18 cellular contexts compared by ENCODE assay signal in the genomic region with DNA sequence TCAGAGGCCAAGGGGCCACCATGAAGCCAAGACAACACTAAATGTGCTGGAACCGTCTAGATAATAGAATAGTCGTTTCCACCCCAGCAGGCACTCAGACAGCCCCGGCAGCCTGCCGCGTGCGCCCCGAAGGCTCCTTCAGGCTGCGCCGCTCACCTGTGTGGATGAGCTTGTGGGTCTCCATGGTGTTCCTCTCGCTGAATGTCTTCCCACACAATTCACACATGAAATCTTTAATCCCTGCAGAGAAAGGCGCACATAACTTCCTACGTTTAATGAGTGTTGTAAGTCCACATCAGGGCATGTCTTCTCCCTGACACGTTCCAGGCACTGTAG. TPM values are rescaled to one million over a fixed set of nuclear protein-coding genes. Genes with fewer than 3 reads are reported as not detected.
DNase-seq lines count a peak whose midpoint lies in the region; ATAC-seq and TF ChIP-seq lines count a peak whose summit lies in the region.
"Had no signal": no experiment of that assay in that cellular context is flagged by ENCODE, and none has a peak within 500 bp of the region (broad histone marks: within the 10 kb centered on the region; RNA-seq: fewer than 3 reads in every experiment).

No MANE protein-coding gene starts in this region.

- no peaks in the 10 kb centered on the region for H3K79me1 ChIP-seq in neuronal stem cell (ENCODE audit: low read depth, low read length)

- H3K4me1 ChIP-seq in DND-41 (ENCODE audit: insufficient read depth, low read length) (no peaks in the 10 kb centered on the region), neuronal stem cell (ENCODE audit: control insufficient read depth in 2 of 2, insufficient read depth in 1 of 2, low read depth in 1 of 2, low read length in 2 of 2) (no peaks in the 10 kb centered on the region)
- H3K4me1 ChIP-seq: Caco-2, HAP-1 had no signal

- H3K9me3 ChIP-seq in DND-41 (ENCODE audit: insufficient read depth, low read length, severe bottlenecking) (no peaks in the 10 kb centered on the region), T-helper 17 cell (ENCODE audit: control insufficient read depth, low read length, poor library complexity, severe bottlenecking) (no peaks in the 10 kb centered on the region), neuronal stem cell (replicated peaks in 1 of 2; ENCODE audit: control insufficient read depth in 2 of 2, insufficient read depth in 1 of 2, low read depth in 1 of 2, low read length in 2 of 2) (peaks cover 0 to 3% of the 10 kb centered on the region in 2 donors), MG63 (no peaks in the 10 kb centered on the region)
- H3K9me3 ChIP-seq: Caco-2, HAP-1 had no signal

- H3K4me3 ChIP-seq in DND-41 (ENCODE audit: low read depth in 1 of 2, low read length in 2 of 2) (no peak overlapping the region), neuronal stem cell (ENCODE audit: low read length in 2 of 2) (no peak overlapping the region), MG63 (no peak overlapping the region)
- H3K4me3 ChIP-seq: GM23338, HAP-1 had no signal

- H2AK5ac ChIP-seq in neuronal stem cell (ENCODE audit: low read depth, low read length) = no peak overlapping the region

- 0 out of 2 replicates have a peak overlapping the region, but pooled peaks have one; percentile 0 for H3K27ac ChIP-seq in DND-41 (ENCODE audit: low read length)
- H3K27ac ChIP-seq in neuronal stem cell (replicated peaks; ENCODE audit: low read length) = no peak overlapping the region

- H3K9ac ChIP-seq in DND-41 (ENCODE audit: low read depth, low read length) (no peak overlapping the region), neuronal stem cell (ENCODE audit: low read depth, low read length, poor library complexity) (no peak overlapping the region)

- no peak overlapping the region for H4K91ac ChIP-seq in neuronal stem cell (ENCODE audit: low read depth, low read length, poor library complexity)

- H2AFZ ChIP-seq in DND-41 (ENCODE audit: low read depth, low read length) = no peak overlapping the region
- H2AFZ ChIP-seq in neuronal stem cell (ENCODE audit: low read length) = no peak overlapping the region
- H2AFZ ChIP-seq: GM23338 had no signal

- TF ChIP-seq CTCF in DND-41 (IDR thresholded peaks at IDR 0.05; ENCODE audit: borderline replicate concordance, extremely low read depth, low read length, poor library complexity, severe bottlenecking) = no peak
- no peak for TF ChIP-seq CTCF in GM13976 (IDR thresholded peaks at IDR 0.05; ENCODE audit: borderline replicate concordance, control extremely low read depth, extremely low read depth, insufficient read depth, missing control alignments)

- ATAC-seq in DND-41 (ENCODE audit: insufficient read depth, low read depth) (no peak), T-helper 17 cell (no peak), GM18517 (IDR thresholded peaks at IDR 0.05; ENCODE audit: unreplicated experiment) (no peak)
- no peak for ATAC-seq in activated T-helper 17 cell treated with anti-CD3 and anti-CD28 coated beads, Interleukin-2, amount 50 U/mL, for 72 hours (replicated peaks)
- ATAC-seq: CD8-positive, alpha-beta T cell; GM23338 had no signal

- no peak overlapping the region for H4K8ac ChIP-seq in neuronal stem cell (ENCODE audit: low read depth, low read length)

- peaks cover 5% of the 10 kb centered on the region for H3K79me2 ChIP-seq in DND-41 (ENCODE audit: insufficient read depth, low read length)

- no peak overlapping the region for H2BK15ac ChIP-seq in neuronal stem cell (ENCODE audit: low read length)

- H3K27me3 ChIP-seq in DND-41 (ENCODE audit: insufficient read depth, low read length, poor library complexity) (no peaks in the 10 kb centered on the region), neuronal stem cell (ENCODE audit: control insufficient read depth in 3 of 3, insufficient read depth in 3 of 3, low read depth in 1 of 3, low read length in 3 of 3) (no peaks in the 10 kb centered on the region), MG63 (no peaks in the 10 kb centered on the region)

- H3K36me3 Mint-ChIP-seq in T-helper 17 cell (ENCODE audit: low read depth) = peaks cover 13% of the 10 kb centered on the region
- peaks cover 60% of the 10 kb centered on the region for H3K36me3 Mint-ChIP-seq in activated T-helper 17 cell treated with anti-CD3 and anti-CD28 coated beads, Interleukin-2, amount 50 U/mL, for 72 hours (ENCODE audit: low read depth)

- H3K27me3 Mint-ChIP-seq in T-helper 17 cell = no peaks in the 10 kb centered on the region
- no peaks in the 10 kb centered on the region for H3K27me3 Mint-ChIP-seq in activated T-helper 17 cell treated with anti-CD3 and anti-CD28 coated beads, Interleukin-2, amount 50 U/mL, for 72 hours
- H3K27me3 Mint-ChIP-seq: CD4-positive, CD25-positive, alpha-beta regulatory T cell had no signal

- H2BK5ac ChIP-seq in neuronal stem cell (ENCODE audit: low read length) = no peak overlapping the region

- DNase-seq in DND-41 (no peak), GM13976 (ENCODE audit: low spot score) (peak; percentile 27), T-helper 17 cell (no peak), neuronal stem cell (ENCODE audit: low spot score) (no peak), kidney tubule cell (ENCODE audit: low spot score) (no peak), MG63 (no peak)
- DNase-seq: C1 segment of cervical spinal cord; Caco-2; CD4-positive, CD25-positive, alpha-beta regulatory T cell; CD8-positive, alpha-beta T cell; DMS153; EL; GDM1; HFFc6 had no signal

- H3K4me3 Mint-ChIP-seq in T-helper 17 cell = no peak overlapping the region
- no peak overlapping the region for H3K4me3 Mint-ChIP-seq in activated T-helper 17 cell treated with anti-CD3 and anti-CD28 coated beads, Interleukin-2, amount 50 U/mL, for 72 hours
- H3K4me3 Mint-ChIP-seq: CD4-positive, CD25-positive, alpha-beta regulatory T cell; CD8-positive, alpha-beta T cell; GM23338; HFFc6 had no signal

- peak overlapping the region; percentile 89 for H3K23ac ChIP-seq in neuronal stem cell (ENCODE audit: low read depth, low read length, poor library complexity)

- H2BK120ac ChIP-seq in neuronal stem cell (ENCODE audit: low read depth, low read length) = no peak overlapping the region

- H3K14ac ChIP-seq in neuronal stem cell (ENCODE audit: low read length) = no peak overlapping the region

- H4K20me1 ChIP-seq in DND-41 (ENCODE audit: insufficient read depth, low read length) = no peaks in the 10 kb centered on the region

- no peaks in the 10 kb centered on the region for H3K4me1 Mint-ChIP-seq in T-helper 17 cell
- H3K4me1 Mint-ChIP-seq in activated T-helper 17 cell treated with anti-CD3 and anti-CD28 coated beads, Interleukin-2, amount 50 U/mL, for 72 hours = peaks cover 5% of the 10 kb centered on the region
- H3K4me1 Mint-ChIP-seq: GM23338 had no signal

- no peaks in the 10 kb centered on the region for H3K9me3 Mint-ChIP-seq in activated T-helper 17 cell treated with anti-CD3 and anti-CD28 coated beads, Interleukin-2, amount 50 U/mL, for 72 hours
- H3K9me3 Mint-ChIP-seq: HFFc6 had no signal

- H3K27ac Mint-ChIP-seq in T-helper 17 cell = peak overlapping the region; percentile 62
- no peak overlapping the region for H3K27ac Mint-ChIP-seq in activated T-helper 17 cell treated with anti-CD3 and anti-CD28 coated beads, Interleukin-2, amount 50 U/mL, for 72 hours
- H3K27ac Mint-ChIP-seq: CD4-positive, CD25-positive, alpha-beta regulatory T cell; CD8-positive, alpha-beta T cell; GM23338; HFFc6 had no signal

- no peak overlapping the region for H3K18ac ChIP-seq in neuronal stem cell (ENCODE audit: low read length)

- H3K36me3 ChIP-seq in DND-41 (ENCODE audit: insufficient read depth, low read length) (peaks cover 73% of the 10 kb centered on the region), neuronal stem cell (replicated peaks in 1 of 2; ENCODE audit: control insufficient read depth in 2 of 2, insufficient read depth in 2 of 2, low read length in 2 of 2) (peaks cover 10 to 33% of the 10 kb centered on the region in 2 donors), MG63 (peaks cover 28% of the 10 kb centered on the region)
- H3K36me3 ChIP-seq: HAP-1 had no signal

- WGBS in neuronal stem cell (ENCODE audit: extremely low coverage in 2 of 2, insufficient read length in 2 of 2, insufficient replicate concordance in 1 of 2), 2 donors = no CpG with 5 or more reads among the region's 13 CpGs

- H3K4ac ChIP-seq in neuronal stem cell (ENCODE audit: low read length) = no peak overlapping the region

- in situ Hi-C loops in GM13976 (cut with MboI; ENCODE audit: low sequenced_read_pairs, unreplicated experiment) = no loop called here

- H2BK12ac ChIP-seq in neuronal stem cell (ENCODE audit: low read length) = no peak overlapping the region

- H3K4me2 ChIP-seq in DND-41 (ENCODE audit: insufficient read depth, low read length) (no peak overlapping the region), neuronal stem cell (ENCODE audit: insufficient read depth, low read length, poor library complexity, severe bottlenecking) (no peak overlapping the region)
- H3K4me2 ChIP-seq: GM23338 had no signal

RNA-seq across cellular contexts. Expression of gene RIPK4, which starts 43.7 kb away (rescaled TPM):
- under 1 TPM; 0.37 to 0.50 TPM for total RNA-seq in T-helper 17 cell
- polyA plus RNA-seq in neuronal stem cell (2013, experiment 1 of 2) = 0.47 TPM
- polyA plus RNA-seq in neuronal stem cell (2013, experiment 2 of 2) = 0.46 TPM
- total RNA-seq in activated T-helper 17 cell treated with anti-CD3 and anti-CD28 coated beads, Interleukin-2, amount 50 U/mL, for 72 hours = 1 to 10 TPM in 1 of 2 donors, not detected in 1; 1.1 TPM
- 0.76 and 2.2 TPM in 2 replicates for total RNA-seq in MG63 (2014; rRNA removed; shearing (Covaris generic); ENCODE audit: low replicate concordance)
